Comparison of ENCODE assay signal across 8 cellular contexts in genomic region chr10:74585231-74586087, GRCh38.
DNase-seq lines count a peak whose midpoint lies in the region; ATAC-seq and TF ChIP-seq lines count a peak whose summit lies in the region.

No MANE protein-coding gene starts in this region.

- peak overlapping the region; percentile 76 for H3K4me2 ChIP-seq in Karpas-422 (ENCODE audit: low read depth, low read length, poor library complexity, severe bottlenecking)

- 0 out of 2 replicates have a peak overlapping the region, but pooled peaks have one; percentile 13 for H2AFZ ChIP-seq in Karpas-422 (ENCODE audit: low read length)

- peak; percentile 21 for DNase-seq in EH (ENCODE audit: low read depth)
- peak; percentile 70 for DNase-seq in Karpas-422
- DNase-seq in activated CD4-positive, alpha-beta T cell treated with anti-CD3 and anti-CD28 coated beads for 48 hours, result peak; percentile 62
- DNase-seq in effector memory CD8-positive, alpha-beta T cell, result peak; percentile 13 to 24 (median 17)
- no peak for DNase-seq in progenitor cell of endocrine pancreas (ENCODE audit: low spot score, unreplicated experiment)
- no peak for DNase-seq in NCI-H1048 (lab: John Stamatoyannopoulos, UW)
- no peak for DNase-seq in SW 1271 (lab: John Stamatoyannopoulos, UW)

- H3K4me3 ChIP-seq in Karpas-422 (ENCODE audit: low read length), result peak overlapping the region; percentile 51

- peak; percentile 64 for ATAC-seq in GM21576 (IDR thresholded peaks at IDR 0.05; ENCODE audit: unreplicated experiment)
- ATAC-seq in effector memory CD8-positive, alpha-beta T cell (replicated peaks), result peak; percentile 48

- no peaks in the 10 kb centered on the region for H3K9me3 Mint-ChIP-seq in effector memory CD8-positive, alpha-beta T cell
- peaks cover 3% of the 10 kb centered on the region for H3K9me3 Mint-ChIP-seq in progenitor cell of endocrine pancreas (ENCODE audit: low read depth)

- no peaks in the 10 kb centered on the region for H4K20me1 ChIP-seq in Karpas-422 (ENCODE audit: insufficient read depth, low read depth, low read length)

- H3K27me3 Mint-ChIP-seq in effector memory CD8-positive, alpha-beta T cell, result no peaks in the 10 kb centered on the region
- no peaks in the 10 kb centered on the region for H3K27me3 Mint-ChIP-seq in progenitor cell of endocrine pancreas

- no peak for TF ChIP-seq CTCF in progenitor cell of endocrine pancreas (IDR thresholded peaks at IDR 0.05; ENCODE audit: unreplicated experiment)

- peaks cover 64% of the 10 kb centered on the region for H3K4me1 ChIP-seq in Karpas-422 (ENCODE audit: low read length)

- H3K36me3 ChIP-seq in Karpas-422 (ENCODE audit: insufficient read depth, low read length), result no peaks in the 10 kb centered on the region

- peak overlapping the region; percentile 63 for H3K9ac ChIP-seq in Karpas-422 (ENCODE audit: low read length)

- no peaks in the 10 kb centered on the region for H3K9me2 ChIP-seq in Karpas-422 (replicated peaks; ENCODE audit: insufficient read depth, low read length)

- H3K4me3 Mint-ChIP-seq in effector memory CD8-positive, alpha-beta T cell, result peak overlapping the region; percentile 66 to 85
- H3K4me3 Mint-ChIP-seq in progenitor cell of endocrine pancreas (ENCODE audit: low read depth), result peak overlapping the region; percentile 0

- peaks cover 15% of the 10 kb centered on the region; the same call in 1 of the 2 replicates for H3K79me2 ChIP-seq in Karpas-422 (ENCODE audit: low read length)

- H3K27ac Mint-ChIP-seq in effector memory CD8-positive, alpha-beta T cell, result peak overlapping the region; percentile 88 to 96
- H3K27ac Mint-ChIP-seq in progenitor cell of endocrine pancreas, result peak overlapping the region; percentile 59

- H3K27ac ChIP-seq in Karpas-422 (ENCODE audit: low read length), result peak overlapping the region; percentile 87

- H3K9me3 ChIP-seq in Karpas-422 (ENCODE audit: low read length), result 0 out of 2 replicates have a peak, but pooled peaks cover 2% of the 10 kb centered on the region

- peaks cover 32 to 37% of the 10 kb centered on the region in 2 donors for H3K4me1 Mint-ChIP-seq in effector memory CD8-positive, alpha-beta T cell (ENCODE audit: low read depth in 2 of 2)
- H3K4me1 Mint-ChIP-seq in progenitor cell of endocrine pancreas (ENCODE audit: low read depth), result peaks cover 41% of the 10 kb centered on the region

- H3K27me3 ChIP-seq in Karpas-422 (ENCODE audit: low read length), result no peaks in the 10 kb centered on the region

- peaks cover 2% of the 10 kb centered on the region for H3K36me3 Mint-ChIP-seq in effector memory CD8-positive, alpha-beta T cell (ENCODE audit: insufficient read depth)
- peaks cover 6% of the 10 kb centered on the region for H3K36me3 Mint-ChIP-seq in progenitor cell of endocrine pancreas (ENCODE audit: insufficient read depth)

Comparison
In these comparisons a context has a peak if more than half of its experiments do, and no peak if none do; other contexts are left out.
1. DNase-seq: peak in EH (single experiment), Karpas-422 (single experiment), activated CD4-positive, alpha-beta T cell treated with anti-CD3 and anti-CD28 coated beads for 48 hours (single experiment) and effector memory CD8-positive, alpha-beta T cell (3 of 3); none in progenitor cell of endocrine pancreas (single experiment), NCI-H1048 (single experiment) and SW 1271 (0 of 2).